In the genomic region with DNA sequence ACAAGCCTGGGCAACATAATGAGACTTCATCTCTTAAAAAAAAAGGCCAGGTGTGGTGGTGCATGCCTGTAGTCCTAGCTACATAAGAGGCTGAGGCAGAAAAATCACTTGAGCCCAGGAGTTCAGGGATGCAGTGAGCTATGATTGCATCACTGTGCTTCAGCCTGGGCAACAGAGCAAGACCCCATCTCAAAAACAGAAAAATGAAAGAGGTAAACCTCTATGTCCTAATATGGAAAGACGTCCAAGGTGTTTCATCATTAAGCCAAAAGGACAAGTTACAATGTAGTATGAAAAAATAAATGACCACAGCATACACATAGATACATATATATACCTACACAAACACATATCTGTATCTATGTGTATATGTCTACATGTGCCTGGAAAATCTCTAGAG, we compare ENCODE assay signal across 7 cellular contexts.
"Had no signal": no experiment of that assay in that cellular context is flagged by ENCODE, and none has a peak within 500 bp of the region (broad histone marks: within the 10 kb centered on the region; RNA-seq: fewer than 3 reads in every experiment).

No MANE protein-coding gene starts in this region.

- H3K27ac Mint-ChIP-seq: IgD-negative memory B cell had no signal

- H3K4me3 ChIP-seq: GM23248, HAP-1 had no signal

- DNase-seq: GM23248, GOT3, H7, KG1 had no signal

- H3K9me3 ChIP-seq: HAP-1 had no signal

- H3K4me3 Mint-ChIP-seq: IgD-negative memory B cell had no signal

- H3K9ac ChIP-seq: GM23248 had no signal

- H2AFZ ChIP-seq: GM23248 had no signal

- H3K4me1 Mint-ChIP-seq: IgD-negative memory B cell had no signal

- ATAC-seq: HCT116 had no signal

- H3K27ac ChIP-seq: GM23248 had no signal

- H3K36me3 ChIP-seq: HAP-1 had no signal
